Comparison of ENCODE assay signal across 8 cellular contexts in the genomic region with DNA sequence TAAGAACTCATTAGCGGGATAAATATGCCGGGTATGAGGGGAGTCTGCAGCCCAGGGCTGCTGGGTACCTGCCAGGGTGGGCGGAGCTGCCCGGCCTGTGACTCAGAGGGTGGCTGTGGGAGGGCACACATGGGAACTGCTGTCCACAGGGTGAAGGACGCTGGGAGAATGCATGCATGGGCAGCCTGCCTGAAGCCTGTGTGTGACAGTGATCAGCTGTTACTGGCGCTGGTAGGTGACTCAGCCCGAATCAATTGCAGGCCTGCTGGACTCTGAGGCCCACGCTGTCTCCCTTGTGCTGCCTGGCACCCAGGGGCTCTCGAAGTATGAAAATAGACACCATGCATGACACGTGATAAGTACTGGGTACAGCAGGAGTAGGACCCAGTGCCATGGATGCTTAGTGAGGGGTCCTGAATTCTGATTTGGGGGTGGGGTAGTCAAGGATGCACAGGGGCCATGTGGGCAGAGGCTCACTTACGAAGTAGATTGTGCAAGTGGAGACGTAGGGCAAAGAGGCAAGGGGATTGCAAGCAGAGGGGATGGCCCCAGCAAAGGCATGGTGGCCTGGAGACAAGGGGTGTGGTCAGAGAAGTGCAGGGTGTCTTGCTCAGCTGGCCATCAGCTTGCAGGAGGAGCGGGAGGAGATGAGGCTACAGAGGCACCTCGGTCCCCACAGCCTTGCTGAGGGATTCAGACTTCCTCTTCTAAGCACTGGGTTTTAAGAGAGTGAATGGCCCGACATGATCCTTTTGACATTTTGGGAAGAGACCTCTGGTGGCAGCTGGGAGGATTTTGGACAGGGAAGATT. TPM values are rescaled to one million over a fixed set of nuclear protein-coding genes. Genes with fewer than 3 reads are reported as not detected.
DNase-seq lines count a peak whose midpoint lies in the region; ATAC-seq and TF ChIP-seq lines count a peak whose summit lies in the region.

No MANE protein-coding gene starts in this region.

- H3K36me3 Mint-ChIP-seq in activated CD8-positive, alpha-beta T cell treated with anti-CD3 and anti-CD28 coated beads, Interleukin-2, amount 10 ng/mL, durations not matched to agents 7 days and 5 days (ENCODE audit: low read depth) = no peaks in the 10 kb centered on the region

- peaks cover 40% of the 10 kb centered on the region for H3K4me1 ChIP-seq in left ventricle myocardium inferior

- ATAC-seq in sciatic nerve (peak; percentile 85), HG02588 (IDR thresholded peaks at IDR 0.05; ENCODE audit: unreplicated experiment) (no peak), HG03159 (IDR thresholded peaks at IDR 0.05; ENCODE audit: unreplicated experiment) (no peak)
- ATAC-seq in activated CD8-positive, alpha-beta T cell treated with anti-CD3 and anti-CD28 coated beads, Interleukin-2, amount 10 ng/mL, durations not matched to agents 7 days and 5 days = no peak

- H3K27me3 ChIP-seq in BJ (ENCODE audit: control insufficient read depth, insufficient read depth, low read length) = no peaks in the 10 kb centered on the region
- H3K27me3 ChIP-seq in left ventricle myocardium inferior (ENCODE audit: low read depth) = no peaks in the 10 kb centered on the region

- peak overlapping the region; percentile 84 for H3K27ac ChIP-seq in left ventricle myocardium inferior (replicated peaks)

- H3K4me1 Mint-ChIP-seq in activated CD8-positive, alpha-beta T cell treated with anti-CD3 and anti-CD28 coated beads, Interleukin-2, amount 10 ng/mL, durations not matched to agents 7 days and 5 days (ENCODE audit: low read depth) = peaks cover 10% of the 10 kb centered on the region

- no peak overlapping the region for H3K27ac Mint-ChIP-seq in activated CD8-positive, alpha-beta T cell treated with anti-CD3 and anti-CD28 coated beads, Interleukin-2, amount 10 ng/mL, durations not matched to agents 7 days and 5 days

- no peaks in the 10 kb centered on the region for H3K9me3 Mint-ChIP-seq in activated CD8-positive, alpha-beta T cell treated with anti-CD3 and anti-CD28 coated beads, Interleukin-2, amount 10 ng/mL, durations not matched to agents 7 days and 5 days (ENCODE audit: insufficient read depth)

- CTCF ChIA-PET in BJ (lab: Yijun Ruan, JAX) = interaction anchor here (0.8 to 2.1 kb wide), 5 partner anchors 12 to 212 kb away, joined by 3 to 9 read pairs (median 3); partner anchors contain the start of genes ARHGEF12 and GRIK4
- CTCF ChIA-PET in activated CD8-positive, alpha-beta T cell treated with anti-CD3 and anti-CD28 coated beads, Interleukin-2, amount 10 ng/mL, durations not matched to agents 7 days and 5 days (lab: Charles Lee) = no interaction called here

- no peaks in the 10 kb centered on the region for H3K36me3 ChIP-seq in BJ (ENCODE audit: control insufficient read depth, insufficient read depth, low read length)
- H3K36me3 ChIP-seq in left ventricle myocardium inferior = no peaks in the 10 kb centered on the region

- H3K9me3 ChIP-seq in left ventricle myocardium inferior (replicated peaks) = no peaks in the 10 kb centered on the region

- H3K27me3 Mint-ChIP-seq in activated CD8-positive, alpha-beta T cell treated with anti-CD3 and anti-CD28 coated beads, Interleukin-2, amount 10 ng/mL, durations not matched to agents 7 days and 5 days (ENCODE audit: low read depth) = peaks cover 9% of the 10 kb centered on the region

- POLR2A ChIA-PET in BJ (lab: Charles Lee) = interaction anchor here (0.6 kb wide), 2 partner anchors 9 to 21 kb away, joined by 3 to 4 read pairs; no protein-coding TSS in a partner anchor
- POLR2A ChIA-PET in activated CD8-positive, alpha-beta T cell treated with anti-CD3 and anti-CD28 coated beads, Interleukin-2, amount 10 ng/mL, durations not matched to agents 7 days and 5 days (lab: Charles Lee) = no interaction called here

- intact Hi-C loops in left ventricle myocardium inferior (cut with micrococcal nuclease) (no loop called here), sciatic nerve (cut with DNase I) (no loop called here)

- no peak overlapping the region for H3K4me3 Mint-ChIP-seq in activated CD8-positive, alpha-beta T cell treated with anti-CD3 and anti-CD28 coated beads, Interleukin-2, amount 10 ng/mL, durations not matched to agents 7 days and 5 days

- H3K4me3 ChIP-seq in BJ (ENCODE audit: low read depth, low read length) = no peak overlapping the region
- no peak overlapping the region for H3K4me3 ChIP-seq in left ventricle myocardium inferior

- peak; percentile 26 for TF ChIP-seq CTCF in BJ (IDR thresholded peaks at IDR 0.05; ENCODE audit: insufficient read depth, low read depth, low read length)
- TF ChIP-seq CTCF in left ventricle myocardium inferior (IDR thresholded peaks at IDR 0.05; ENCODE audit: borderline replicate concordance) = peak; percentile 42

- DNase-seq in BJ (ENCODE audit: low read depth) = peak; percentile 90
- DNase-seq in NCI-H1105 (lab: John Stamatoyannopoulos, UW) = peak; percentile 89
- peak; percentile 90 for DNase-seq in amniotic stem cell (lab: John Stamatoyannopoulos, UW)
- DNase-seq in left ventricle myocardium inferior = peak; percentile 89
- DNase-seq in sciatic nerve (ENCODE audit: low spot score) = peak; percentile 77
- no peak for DNase-seq in activated CD8-positive, alpha-beta T cell treated with anti-CD3 and anti-CD28 coated beads, Interleukin-2, amount 10 ng/mL, durations not matched to agents 7 days and 5 days

RNA-seq across cellular contexts. Expression of gene GRIK4, which starts 36.5 kb away (rescaled TPM):
- polyA plus RNA-seq in BJ (2011; rRNA removed) = not detected in 2 replicates
- not detected in 2 replicates for polyA minus RNA-seq in BJ (2011; rRNA and poly(A)+ RNA removed)
- total RNA-seq in left ventricle myocardium inferior = 0.16 TPM
- 0.27 TPM for total RNA-seq in sciatic nerve
- not detected for total RNA-seq in activated CD8-positive, alpha-beta T cell treated with anti-CD3 and anti-CD28 coated beads, Interleukin-2, amount 10 ng/mL, durations not matched to agents 7 days and 5 days
